Comparison of ENCODE assay signal across 12 cellular contexts in the genomic region with DNA sequence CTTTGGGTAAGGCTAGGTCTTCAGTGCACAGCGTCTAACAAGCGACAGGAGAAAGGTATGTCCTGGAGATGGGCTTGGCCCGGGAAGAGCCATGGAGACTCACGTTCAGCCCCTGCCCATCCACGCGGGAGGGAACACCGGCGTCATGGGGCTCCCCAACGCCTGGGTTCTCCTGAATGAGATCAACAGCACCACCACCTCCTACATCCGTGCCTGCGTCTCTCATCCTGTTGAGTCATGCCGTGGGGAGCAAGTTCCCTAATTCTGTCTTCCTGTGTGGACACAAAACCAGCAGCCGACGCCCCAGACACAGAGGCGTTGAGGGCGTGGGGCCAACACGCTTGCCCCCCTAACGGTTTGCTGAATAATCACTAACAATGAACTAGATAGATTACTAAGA. TPM values are rescaled to one million over a fixed set of nuclear protein-coding genes. Genes with fewer than 3 reads are reported as not detected.
DNase-seq lines count a peak whose midpoint lies in the region; ATAC-seq and TF ChIP-seq lines count a peak whose summit lies in the region.
"Had no signal": no experiment of that assay in that cellular context is flagged by ENCODE, and none has a peak within 500 bp of the region (broad histone marks: within the 10 kb centered on the region; RNA-seq: fewer than 3 reads in every experiment).

No MANE protein-coding gene starts in this region.

- TF ChIP-seq POLR2A in vagina (IDR thresholded peaks at IDR 0.05): no peak

- no peaks in the 10 kb centered on the region for H3K36me3 ChIP-seq in vagina

- H3K4me3 ChIP-seq in HFF-Myc (replicated peaks; ENCODE audit: low read depth, low read length) (no peak overlapping the region), vagina (no peak overlapping the region)

- peaks cover 8% of the 10 kb centered on the region for H3K4me1 Mint-ChIP-seq in T-helper 2 cell treated with Interferon-gamma antibody and Interleukin-4, amounts not matched to agents 5 μg/mL and 100 μg/mL, for 36 hours (ENCODE audit: low read depth)

- intact Hi-C loops in Right ventricle myocardium superior (cut with DNase I): no loop called here
- intact Hi-C loops in vagina (cut with DNase I): no loop called here

- no peaks in the 10 kb centered on the region for H3K4me1 ChIP-seq in vagina

- TF ChIP-seq CTCF in HFF-Myc (IDR thresholded peaks at IDR 0.05; ENCODE audit: low read depth, low read length, missing control alignments) (no peak), vagina (IDR thresholded peaks at IDR 0.05) (no peak)

- H3K4me3 Mint-ChIP-seq in T-helper 2 cell treated with Interferon-gamma antibody and Interleukin-4, amounts not matched to agents 5 μg/mL and 100 μg/mL, for 36 hours: no peak overlapping the region
- H3K4me3 Mint-ChIP-seq: stimulated activated naive CD8-positive, alpha-beta T cell treated with anti-CD3 and anti-CD28 coated beads, Interleukin-15, Interleukin-2, amounts not matched to agents 100 ng/mL and 50 ng/mL, for 24 hours had no signal

- no peak overlapping the region for H3K27ac ChIP-seq in vagina

- no peaks in the 10 kb centered on the region for H3K36me3 Mint-ChIP-seq in T-helper 2 cell treated with Interferon-gamma antibody and Interleukin-4, amounts not matched to agents 5 μg/mL and 100 μg/mL, for 36 hours (ENCODE audit: low read depth)

- ATAC-seq in Right ventricle myocardium superior (ENCODE audit: poor library complexity) (peak; percentile 79), HG02642 (IDR thresholded peaks at IDR 0.05; ENCODE audit: poor library complexity, unreplicated experiment) (no peak)

- no peaks in the 10 kb centered on the region for H3K27me3 ChIP-seq in vagina

- H3K27me3 Mint-ChIP-seq in T-helper 2 cell treated with Interferon-gamma antibody and Interleukin-4, amounts not matched to agents 5 μg/mL and 100 μg/mL, for 36 hours (ENCODE audit: low read depth): no peaks in the 10 kb centered on the region
- H3K27me3 Mint-ChIP-seq: progenitor cell of endocrine pancreas had no signal

- no peak overlapping the region for H3K27ac Mint-ChIP-seq in T-helper 2 cell treated with Interferon-gamma antibody and Interleukin-4, amounts not matched to agents 5 μg/mL and 100 μg/mL, for 36 hours
- H3K27ac Mint-ChIP-seq: progenitor cell of endocrine pancreas; stimulated activated naive CD8-positive, alpha-beta T cell treated with anti-CD3 and anti-CD28 coated beads, Interleukin-15, Interleukin-2, amounts not matched to agents 100 ng/mL and 50 ng/mL, for 24 hours had no signal

- no peaks in the 10 kb centered on the region for H3K9me3 ChIP-seq in vagina

- peak; percentile 10 for DNase-seq in HFF-Myc (ENCODE audit: extremely low read depth, low read depth)
- peak; percentile 60 for DNase-seq in T-helper 2 cell treated with Interferon-gamma antibody and Interleukin-4, amounts not matched to agents 5 μg/mL and 100 μg/mL, for 36 hours (ENCODE audit: low spot score)
- peak; percentile 84 for DNase-seq in Right ventricle myocardium superior
- DNase-seq in stimulated activated CD4-positive, alpha-beta T cell treated with anti-CD3 and anti-CD28 coated beads, Interleukin-1b, Interleukin-23, amount 100 ng/mL, for 48 hours: peak; percentile 42
- no peak for DNase-seq in NCI-H226
- no peak for DNase-seq in NCI-H2029 (lab: John Stamatoyannopoulos, UW)
- DNase-seq in vagina (ENCODE audit: extremely low spot score in 2 of 2): no peak
- DNase-seq: NCI-H187, T1000 had no signal

- peaks cover 18% of the 10 kb centered on the region for H3K9me3 Mint-ChIP-seq in T-helper 2 cell treated with Interferon-gamma antibody and Interleukin-4, amounts not matched to agents 5 μg/mL and 100 μg/mL, for 36 hours
- H3K9me3 Mint-ChIP-seq: stimulated activated naive CD8-positive, alpha-beta T cell treated with anti-CD3 and anti-CD28 coated beads, Interleukin-15, Interleukin-2, amounts not matched to agents 100 ng/mL and 50 ng/mL, for 24 hours had no signal

RNA-seq across cellular contexts. Expression of a gene that starts 20.1 kb away (rescaled TPM):
- total RNA-seq in Right ventricle myocardium superior (6.4 TPM), vagina (7.9 TPM)
- total RNA-seq: progenitor cell of endocrine pancreas had no signal

RNA-seq across cellular contexts. Expression of a gene that starts 47.9 kb away (rescaled TPM):
- total RNA-seq in Right ventricle myocardium superior: 2.9 TPM
- 1.7 TPM for total RNA-seq in vagina

Comparison
In these comparisons a context has a peak if more than half of its experiments do, and no peak if none do; other contexts are left out.
1. DNase-seq: peak in HFF-Myc (single experiment), T-helper 2 cell treated with Interferon-gamma antibody and Interleukin-4, amounts not matched to agents 5 μg/mL and 100 μg/mL, for 36 hours (single experiment), Right ventricle myocardium superior (single experiment) and stimulated activated CD4-positive, alpha-beta T cell treated with anti-CD3 and anti-CD28 coated beads, Interleukin-1b, Interleukin-23, amount 100 ng/mL, for 48 hours (single experiment); none in NCI-H226 (single experiment), NCI-H2029 (single experiment) and vagina (0 of 2).